Comparison of ENCODE assay signal across 28 cellular contexts in the genomic region with DNA sequence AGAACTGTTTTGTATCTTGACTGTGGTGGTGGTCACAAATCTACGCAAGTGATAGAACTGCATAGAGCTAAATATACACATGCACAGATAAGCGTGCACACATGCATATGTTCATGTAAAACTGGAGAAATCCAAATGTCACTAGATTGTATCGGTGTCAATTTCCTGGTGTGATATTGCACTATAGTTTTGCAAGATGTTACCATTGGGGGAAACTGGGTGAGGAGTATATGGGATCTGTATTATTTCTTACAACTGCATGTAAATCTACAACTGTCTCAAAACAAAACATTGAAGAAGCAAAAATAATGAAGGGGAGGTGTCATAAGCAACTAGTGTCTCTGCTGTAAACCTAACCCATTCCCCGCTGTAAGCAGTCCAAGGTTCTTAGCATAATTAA. TPM values are rescaled to one million over a fixed set of nuclear protein-coding genes. Genes with fewer than 3 reads are reported as not detected.
"Had no signal": no experiment of that assay in that cellular context is flagged by ENCODE, and none has a peak within 500 bp of the region (broad histone marks: within the 10 kb centered on the region; RNA-seq: fewer than 3 reads in every experiment).

No MANE protein-coding gene starts in this region.

- H3K4me1 ChIP-seq: stomach, suprapubic skin, testis, tibial artery, tibial nerve, transverse colon, upper lobe of left lung, upper lobe of right lung, uterus, vagina had no signal

- H3K9me3 ChIP-seq: suprapubic skin, testis, thyroid gland, transverse colon, upper lobe of left lung, upper lobe of right lung, vagina had no signal

- DNase-seq: stimulated activated CD4-positive, alpha-beta T cell treated with anti-CD3 and anti-CD28 coated beads, Interleukin-2, amount 100 ng/mL, for 48 hours; stimulated activated CD4-positive, alpha-beta T cell treated with anti-CD3 and anti-CD28 coated beads, Interleukin-4, amount 100 ng/mL, for 1 hour; stimulated activated CD4-positive, alpha-beta T cell treated with anti-CD3 and anti-CD28 coated beads, Interleukin-4, amount 100 ng/mL, for 24 hours; stimulated activated CD4-positive, alpha-beta T cell treated with anti-CD3 and anti-CD28 coated beads, Interleukin-4, amount 100 ng/mL, for 4 hours; stimulated activated CD8-positive, alpha-beta memory T cell treated with anti-CD3 and anti-CD28 coated beads, Interleukin-4, amount 100 ng/mL, for 48 hours; stimulated activated naive B cell treated with anti-CD40 and anti-IgM and Interleukin-4, amounts not matched to agents 10 μg/mL and 1 μg/mL and 100 μg/mL, for 72 hours; stimulated activated naive CD4-positive, alpha-beta T cell; stimulated activated naive CD4-positive, alpha-beta T cell treated with Interleukin-2 at 50 U/mL for 16 hours; stimulated activated naive CD8-positive, alpha-beta T cell treated with anti-CD3 and anti-CD28 coated beads, Interleukin-15, amount 100 ng/mL, for 72 hours; stimulated activated naive CD8-positive, alpha-beta T cell treated with anti-CD3 and anti-CD28 coated beads, Interleukin-15, Interleukin-2, amounts not matched to agents 100 U/mL and 50 U/mL, for 24 hours; stomach; substantia nigra; testis; tibial artery; transverse colon; upper lobe of left lung; upper lobe of right lung; uterus had no signal

- H3K36me3 Mint-ChIP-seq: stimulated activated effector memory CD8-positive, alpha-beta T cell treated with anti-CD3 and anti-CD28 coated beads, Interleukin-12 subunit alpha, Interleukin-12 subunit beta, amount 100 ng/mL, for 72 hours; stimulated activated memory B cell treated with anti-CD40 and anti-IgM and Interleukin-4, amounts not matched to agents 10 μg/mL and 1 μg/mL and 100 μg/mL, for 72 hours; type B pancreatic cell had no signal

- H3K27me3 ChIP-seq: stomach, suprapubic skin, testis, thyroid gland, tibial artery, tibial nerve, transverse colon, upper lobe of left lung, upper lobe of right lung, uterus, vagina had no signal

- H3K4me3 ChIP-seq: stomach, suprapubic skin, testis, thoracic aorta, thyroid gland, tibial artery, tibial nerve, transverse colon, upper lobe of left lung, upper lobe of right lung, uterus, vagina had no signal

- H3K27ac ChIP-seq: stomach, suprapubic skin, testis, thoracic aorta, tibial artery, tibial nerve, transverse colon, upper lobe of left lung, upper lobe of right lung, uterus, vagina had no signal

- H3K27me3 Mint-ChIP-seq: type B pancreatic cell had no signal

- H3K4me3 Mint-ChIP-seq: stimulated activated effector memory CD8-positive, alpha-beta T cell treated with anti-CD3 and anti-CD28 coated beads, Interleukin-12 subunit alpha, Interleukin-12 subunit beta, amount 100 ng/mL, for 72 hours; stimulated activated memory B cell treated with anti-CD40 and anti-IgM and Interleukin-4, amounts not matched to agents 10 μg/mL and 1 μg/mL and 100 μg/mL, for 72 hours; stimulated activated naive B cell treated with anti-CD40 and anti-IgM and Interleukin-4, amounts not matched to agents 10 μg/mL and 1 μg/mL and 100 μg/mL, for 72 hours; stimulated activated naive CD8-positive, alpha-beta T cell treated with anti-CD3 and anti-CD28 coated beads, Interleukin-15, amount 100 ng/mL, for 72 hours; stimulated activated naive CD8-positive, alpha-beta T cell treated with anti-CD3 and anti-CD28 coated beads, Interleukin-15, Interleukin-2, amounts not matched to agents 100 ng/mL and 50 ng/mL, for 24 hours; type B pancreatic cell had no signal

- H3K36me3 ChIP-seq: stomach, suprapubic skin, thoracic aorta, thyroid gland, tibial artery, tibial nerve, transverse colon, upper lobe of left lung, upper lobe of right lung, uterus, vagina had no signal

- H3K27ac Mint-ChIP-seq: stimulated activated effector memory CD8-positive, alpha-beta T cell treated with anti-CD3 and anti-CD28 coated beads, Interleukin-12 subunit alpha, Interleukin-12 subunit beta, amount 100 ng/mL, for 72 hours; stimulated activated memory B cell treated with anti-CD40 and anti-IgM and Interleukin-4, amounts not matched to agents 10 μg/mL and 1 μg/mL and 100 μg/mL, for 72 hours; stimulated activated naive B cell treated with anti-CD40 and anti-IgM and Interleukin-4, amounts not matched to agents 10 μg/mL and 1 μg/mL and 100 μg/mL, for 72 hours; stimulated activated naive CD8-positive, alpha-beta T cell treated with anti-CD3 and anti-CD28 coated beads, Interleukin-15, Interleukin-2, amounts not matched to agents 100 ng/mL and 50 ng/mL, for 24 hours; type B pancreatic cell had no signal

- H3K9me3 Mint-ChIP-seq: stimulated activated effector memory CD8-positive, alpha-beta T cell treated with anti-CD3 and anti-CD28 coated beads, Interleukin-12 subunit alpha, Interleukin-12 subunit beta, amount 100 ng/mL, for 72 hours; stimulated activated naive CD8-positive, alpha-beta T cell treated with anti-CD3 and anti-CD28 coated beads, Interleukin-15, amount 100 ng/mL, for 72 hours; stimulated activated naive CD8-positive, alpha-beta T cell treated with anti-CD3 and anti-CD28 coated beads, Interleukin-15, Interleukin-2, amounts not matched to agents 100 ng/mL and 50 ng/mL, for 24 hours; type B pancreatic cell had no signal

- H3K4me1 Mint-ChIP-seq: stimulated activated memory B cell treated with anti-CD40 and anti-IgM and Interleukin-4, amounts not matched to agents 10 μg/mL and 1 μg/mL and 100 μg/mL, for 72 hours; stimulated activated naive B cell treated with anti-CD40 and anti-IgM and Interleukin-4, amounts not matched to agents 10 μg/mL and 1 μg/mL and 100 μg/mL, for 72 hours; stimulated activated naive CD8-positive, alpha-beta T cell treated with anti-CD3 and anti-CD28 coated beads, Interleukin-15, amount 100 ng/mL, for 72 hours had no signal

- ATAC-seq: stimulated activated effector memory CD8-positive, alpha-beta T cell treated with anti-CD3 and anti-CD28 coated beads, Interleukin-12 subunit alpha, Interleukin-12 subunit beta, amount 100 ng/mL, for 72 hours; stimulated activated memory B cell treated with anti-CD40 and anti-IgM and Interleukin-4, amounts not matched to agents 10 μg/mL and 1 μg/mL and 100 μg/mL, for 72 hours; stimulated activated naive B cell treated with anti-CD40 and anti-IgM and Interleukin-4, amounts not matched to agents 10 μg/mL and 1 μg/mL and 100 μg/mL, for 72 hours; stimulated activated naive CD8-positive, alpha-beta T cell treated with anti-CD3 and anti-CD28 coated beads, Interleukin-15, amount 100 ng/mL, for 72 hours; stimulated activated naive CD8-positive, alpha-beta T cell treated with anti-CD3 and anti-CD28 coated beads, Interleukin-15, Interleukin-2, amounts not matched to agents 100 U/mL and 50 U/mL, for 24 hours; upper lobe of right lung had no signal

RNA-seq across cellular contexts. Expression of gene FAM163A, which starts 30.2 kb away (rescaled TPM):
- total RNA-seq: subcutaneous adipose tissue, thoracic aorta, upper lobe of right lung had no signal
